4 cellular contexts compared by ENCODE assay signal in genomic region chrX:101262590-101262989, GRCh38. TPM values are rescaled to one million over a fixed set of nuclear protein-coding genes. Genes with fewer than 3 reads are reported as not detected.
"Had no signal": no experiment of that assay in that cellular context is flagged by ENCODE, and none has a peak within 500 bp of the region (broad histone marks: within the 10 kb centered on the region; RNA-seq: fewer than 3 reads in every experiment).

No MANE protein-coding gene starts in this region.

- H3K4me3 ChIP-seq: GM12878 had no signal

- DNase-seq: GDM1, GF-D8 had no signal

- ATAC-seq: GM12878 had no signal

RNA-seq across cellular contexts. Expression of gene TAF7L, which starts 28.5 kb away (rescaled TPM):
- total RNA-seq: G401 had no signal

RNA-seq across cellular contexts. Expression of gene DRP2, which starts 43.0 kb away (rescaled TPM):
- total RNA-seq: G401 had no signal
